In the genomic region with DNA sequence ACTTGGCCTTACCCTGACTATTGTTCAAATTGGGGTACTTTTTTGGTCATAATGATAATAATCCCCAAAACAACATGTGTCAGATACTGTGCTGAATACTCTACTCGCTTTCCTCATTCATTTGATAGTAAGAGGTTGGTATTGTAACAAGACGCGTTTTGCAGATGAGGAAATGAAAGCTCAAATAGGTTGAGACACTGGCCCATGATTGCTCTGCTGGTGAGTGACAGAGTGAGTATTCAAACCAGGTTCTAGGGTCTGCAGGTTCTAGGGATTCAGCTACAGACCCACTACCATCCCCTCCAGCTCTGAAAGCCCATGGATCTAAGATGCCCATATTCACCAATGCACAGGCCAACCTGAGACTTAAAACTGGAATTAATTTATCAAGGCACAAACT, we compare ENCODE assay signal across 10 cellular contexts. TPM values are rescaled to one million over a fixed set of nuclear protein-coding genes. Genes with fewer than 3 reads are reported as not detected.
DNase-seq lines count a peak whose midpoint lies in the region; ATAC-seq, FAIRE-seq and TF ChIP-seq lines count a peak whose summit lies in the region.
"Had no signal": no experiment of that assay in that cellular context is flagged by ENCODE, and none has a peak within 500 bp of the region (broad histone marks: within the 10 kb centered on the region; RNA-seq: fewer than 3 reads in every experiment).

No MANE protein-coding gene starts in this region.

- H3K36me3 ChIP-seq in CD4-positive, CD25-positive, alpha-beta regulatory T cell (ENCODE audit: control insufficient read depth, insufficient read depth, low read length) = no peaks in the 10 kb centered on the region
- H3K36me3 ChIP-seq in GM12878 (ENCODE audit: control insufficient read depth in 2 of 2, insufficient read depth in 2 of 2, low read length in 1 of 2) (no peaks in the 10 kb centered on the region), colonic mucosa (no peaks in the 10 kb centered on the region)

- peaks cover 6% of the 10 kb centered on the region for H3K79me2 ChIP-seq in GM12878 (ENCODE audit: control insufficient read depth, insufficient read depth, low read length)

- ATAC-seq in CD4-positive, CD25-positive, alpha-beta regulatory T cell (ENCODE audit: low read depth in 2 of 2) = no peak
- ATAC-seq in GM18519 (IDR thresholded peaks at IDR 0.05; ENCODE audit: low FRiP score, unreplicated experiment) = peak; percentile 30
- peak; percentile 38 for ATAC-seq in HG03460 (IDR thresholded peaks at IDR 0.05; ENCODE audit: unreplicated experiment)
- peak; percentile 45 for ATAC-seq in GM12878
- no peak for ATAC-seq in GM19467 (IDR thresholded peaks at IDR 0.05; ENCODE audit: unreplicated experiment)
- ATAC-seq in HG02759 (IDR thresholded peaks at IDR 0.05; ENCODE audit: unreplicated experiment) = no peak

- no peaks in the 10 kb centered on the region for H3K9me3 ChIP-seq in CD4-positive, CD25-positive, alpha-beta regulatory T cell (ENCODE audit: control insufficient read depth in 2 of 2, low read length in 2 of 2)
- H3K9me3 ChIP-seq in GM12878 (replicated peaks; ENCODE audit: control insufficient read depth, insufficient read depth, low read length) = no peaks in the 10 kb centered on the region; the same call in 2 of the 3 replicates
- H3K9me3 ChIP-seq in colonic mucosa = no peaks in the 10 kb centered on the region
- H3K9me3 ChIP-seq: SK-N-SH had no signal

- WGBS in GM12878 (ENCODE audit: insufficient coverage, insufficient replicate concordance, low lambda C conversion rate, missing lambda C conversion rate) = 2% methylated on average over 3 of the region's 3 CpGs

- CTCF ChIA-PET in GM12878 (lab: Yijun Ruan, JAX) = interaction anchor here (1.2 to 2.9 kb wide), 3 partner anchors 10 to 226 kb away, joined by 3 to 18 read pairs (median 12); no protein-coding TSS in a partner anchor

- TF ChIP-seq POLR2A in GM12878 (IDR thresholded peaks at IDR 0.05; ENCODE audit: low read depth, low read length) = no peak

- H3K36me3 Mint-ChIP-seq in CD4-positive, CD25-positive, alpha-beta regulatory T cell = no peaks in the 10 kb centered on the region

- TF ChIP-seq RAD21 in GM12878 (IDR thresholded peaks at IDR 0.05; ENCODE audit: insufficient read depth, low read depth, low read length) = no peak

- TF ChIP-seq EP300 in GM12878 (IDR thresholded peaks at IDR 0.05; ENCODE audit: borderline replicate concordance in 1 of 2, control insufficient read depth in 1 of 2, low read depth in 2 of 2, low read length in 2 of 2) = no peak

- H3K4me1 ChIP-seq in CD4-positive, CD25-positive, alpha-beta regulatory T cell (ENCODE audit: control insufficient read depth, insufficient read depth, low read length, poor library complexity, severe bottlenecking) = peaks cover 13% of the 10 kb centered on the region
- H3K4me1 ChIP-seq in GM12878 (ENCODE audit: control insufficient read depth, insufficient read depth, low read length) = peaks cover 12% of the 10 kb centered on the region
- H3K4me1 ChIP-seq in colonic mucosa = no peaks in the 10 kb centered on the region

- H2AFZ ChIP-seq in GM12878 (ENCODE audit: control insufficient read depth, low read depth, low read length) = peak overlapping the region; percentile 49

- no peaks in the 10 kb centered on the region for H3K27me3 Mint-ChIP-seq in CD4-positive, CD25-positive, alpha-beta regulatory T cell

- H3K4me1 Mint-ChIP-seq in CD4-positive, CD25-positive, alpha-beta regulatory T cell = peaks cover 4 to 29% (median 27%) of the 10 kb centered on the region in 4 donors

- in situ Hi-C loops in GM12878 (cut with MboI) = no loop called here

- peak overlapping the region; percentile 75 for H3K4me2 ChIP-seq in GM12878 (ENCODE audit: control insufficient read depth, insufficient read depth)
- H3K4me2 ChIP-seq: SK-N-SH had no signal

- peak overlapping the region; percentile 90 to 98 (median 94) for H3K4me3 Mint-ChIP-seq in CD4-positive, CD25-positive, alpha-beta regulatory T cell

- intact Hi-C loops in GM12878 (cut with micrococcal nuclease; ENCODE audit: unreplicated experiment) (no loop called here), colonic mucosa (cut with DNase I) (no loop called here)

- peaks cover 0 to 1% (median 0%) of the 10 kb centered on the region in 7 donors for H3K9me3 Mint-ChIP-seq in CD4-positive, CD25-positive, alpha-beta regulatory T cell

- FAIRE-seq in GM12878 (lab: Jason Lieb, UNC) = no peak

- H3K27me3 ChIP-seq in CD4-positive, CD25-positive, alpha-beta regulatory T cell (ENCODE audit: control insufficient read depth, insufficient read depth, low read length) = peaks cover 2% of the 10 kb centered on the region
- H3K27me3 ChIP-seq in GM12878 (replicated peaks in 1 of 2; ENCODE audit: control insufficient read depth in 2 of 2, insufficient read depth in 2 of 2, low read length in 1 of 2) (no peaks in the 10 kb centered on the region), colonic mucosa (no peaks in the 10 kb centered on the region)

- no peaks in the 10 kb centered on the region for H4K20me1 ChIP-seq in GM12878 (ENCODE audit: control insufficient read depth, insufficient read depth)

- H3K4me3 ChIP-seq in CD4-positive, CD25-positive, alpha-beta regulatory T cell (ENCODE audit: low read depth, low read length) = peak overlapping the region; percentile 89
- peak overlapping the region; percentile 95 for H3K4me3 ChIP-seq in GM12878
- H3K4me3 ChIP-seq in colonic mucosa = no peak overlapping the region

- no peak for TF ChIP-seq CTCF in GM12878 (IDR thresholded peaks at IDR 0.05 in 2 of 3, conservative IDR thresholded peaks at IDR 0.05 in 1 of 3; ENCODE audit: control insufficient read depth in 2 of 3, extremely low read depth in 1 of 3, insufficient read depth in 1 of 3, low read depth in 3 of 3, low read length in 3 of 3)
- no peak for TF ChIP-seq CTCF in colonic mucosa (IDR thresholded peaks at IDR 0.05)

- H3K9ac ChIP-seq in GM12878 (ENCODE audit: control insufficient read depth, insufficient read depth, low read length) (peak overlapping the region; percentile 4; the same call in 1 of the 2 replicates), colonic mucosa (ENCODE audit: low read depth in 2 of 2, low read length in 2 of 2) (no peak overlapping the region)
- H3K9ac ChIP-seq: SK-N-SH had no signal

- H3K27ac ChIP-seq in CD4-positive, CD25-positive, alpha-beta regulatory T cell (ENCODE audit: insufficient read depth, low read length, poor library complexity, severe bottlenecking) = no peak overlapping the region
- H3K27ac ChIP-seq in GM12878 (ENCODE audit: control insufficient read depth, insufficient read depth) (no peak overlapping the region), colonic mucosa (no peak overlapping the region)

- SMC1A ChIA-PET in GM12878 (lab: Charles Lee; ENCODE audit: uncharacterized antibody, unreplicated experiment) = interaction anchor here (0.9 to 4.7 kb wide), 8 partner anchors 10 to 250 kb away, joined by 3 to 34 read pairs (median 8); no protein-coding TSS in a partner anchor

- no TSS peak for BruUV-seq in GM12878 (replicated peaks; lab: Mats Ljungman, UMichigan)

- peak overlapping the region in 1 of 3 donors; percentile 86 for H3K27ac Mint-ChIP-seq in CD4-positive, CD25-positive, alpha-beta regulatory T cell

- POLR2A ChIA-PET in GM12878 (lab: Charles Lee) = interaction anchor here (0.9 to 1.3 kb wide), 5 partner anchors 8 to 26 kb away, joined by 3 to 4 read pairs (median 3); no protein-coding TSS in a partner anchor

- RAD21 ChIA-PET in GM12878 (lab: Charles Lee; ENCODE audit: unreplicated experiment) = interaction anchor here (1.0 to 4.4 kb wide), 7 partner anchors 10 to 282 kb away, joined by 3 to 31 read pairs (median 7); no protein-coding TSS in a partner anchor

- DNase-seq in CD4-positive, CD25-positive, alpha-beta regulatory T cell = no peak
- DNase-seq in GM12878 (ENCODE audit: low read depth, low spot score) = no peak
- DNase-seq in colonic mucosa = no peak
- no peak for DNase-seq in DMS 273 treated with DMSO at 0.1 percent for 48 hours (lab: John Stamatoyannopoulos, UW)
- DNase-seq: HCEC 1CT, SK-N-SH had no signal

RNA-seq across cellular contexts. Expression of gene ENPP4, which starts 1.3 kb away (rescaled TPM):
- total RNA-seq in CD4-positive, CD25-positive, alpha-beta regulatory T cell = 4.5 TPM
- polyA plus RNA-seq in CD4-positive, CD25-positive, alpha-beta regulatory T cell = 1 to 10 TPM; 2.1 to 3.6 (median 3.0) TPM
- total RNA-seq in GM12878 (2013; cell fraction: nucleolus; rRNA removed) = 28.7 and 32.5 TPM in 2 replicates
- 4.7 and 6.5 TPM in 2 replicates for total RNA-seq in GM12878 (2014; rRNA removed)
- 7.3 and 7.5 TPM in 2 replicates for total RNA-seq in GM12878 (2014; rRNA removed; fragmentation: Illumina TruSeq; extraction: Trizol)
- total RNA-seq in GM12878 (2021) = 4.9 and 5.3 TPM in 2 replicates
- 2.0 TPM for polyA plus RNA-seq in GM12878 (2011; ENCODE audit: low read depth)
- 9.7 and 13.9 TPM in 2 replicates for polyA plus RNA-seq in GM12878 (2011; rRNA removed)
- 2.6 and 3.2 TPM in 2 replicates for polyA plus RNA-seq in GM12878 (2011; cell fraction: cytosol; rRNA removed)
- polyA plus RNA-seq in GM12878 (2011; cell fraction: nucleus; rRNA removed) = 3.6 and 4.3 TPM in 2 replicates
- polyA plus RNA-seq in GM12878 (2012) = 4.2 and 8.1 TPM in 2 replicates
- 5.8 and 7.1 TPM in 2 replicates for polyA plus RNA-seq in GM12878 (2014; fragmentation: Illumina TruSeq; extraction: Trizol)
- 1 to 10 TPM; 3.3 to 5.2 TPM for polyA plus RNA-seq in GM12878 (2014; fragmentation: Nextera tagmentation; extraction: Ambion mirVana)
- 2.7 and 3.9 TPM in 2 replicates for polyA plus RNA-seq in GM12878 (2014; rRNA removed)
- polyA plus RNA-seq in GM12878 (2016; fragmentation: Nextera tagmentation; extraction: Ambion mirVana) = 1 to 10 TPM; 5.2 to 5.4 TPM
- polyA minus RNA-seq in GM12878 (2011; rRNA and poly(A)+ RNA removed) = 6.1 and 10.5 TPM in 2 replicates
- 3.3 and 4.0 TPM in 2 replicates for polyA minus RNA-seq in GM12878 (2011; cell fraction: cytosol; rRNA and poly(A)+ RNA removed)
- 6.6 and 6.8 TPM in 2 replicates for polyA minus RNA-seq in GM12878 (2011; cell fraction: nucleus; rRNA and poly(A)+ RNA removed)
- 10 to 100 TPM; 14.2 to 28.4 TPM for total RNA-seq in colonic mucosa

RNA-seq across cellular contexts. Expression of gene ENPP5, which starts 42.3 kb away (rescaled TPM):
- total RNA-seq in CD4-positive, CD25-positive, alpha-beta regulatory T cell = not detected
- under 1 TPM in 2 of 4 donors, not detected in 2; 0.14 to 0.20 TPM for polyA plus RNA-seq in CD4-positive, CD25-positive, alpha-beta regulatory T cell
- 0.50 and 0.73 TPM in 2 replicates for total RNA-seq in GM12878 (2013; cell fraction: nucleolus; rRNA removed)
- not detected in 2 replicates for total RNA-seq in GM12878 (2014; rRNA removed)
- total RNA-seq in GM12878 (2014; rRNA removed; fragmentation: Illumina TruSeq; extraction: Trizol) = not detected in 2 replicates
- not detected in 2 replicates for total RNA-seq in GM12878 (2021)
- polyA plus RNA-seq in GM12878 (2011; ENCODE audit: low read depth) = 0.17 TPM
- polyA plus RNA-seq in GM12878 (2011; rRNA removed) = 0.03 TPM in 1 of 2 replicates, not detected in the other
- not detected in 2 replicates for polyA plus RNA-seq in GM12878 (2011; cell fraction: cytosol; rRNA removed)
- polyA plus RNA-seq in GM12878 (2011; cell fraction: nucleus; rRNA removed) = 0.03 TPM in 1 of 2 replicates, not detected in the other
- 0.27 and 0.93 TPM in 2 replicates for polyA plus RNA-seq in GM12878 (2012)
- polyA plus RNA-seq in GM12878 (2014; fragmentation: Illumina TruSeq; extraction: Trizol) = 0.07 TPM in 1 of 2 replicates, not detected in the other
- under 1 TPM in 1 of 2 experiments, not detected in 1; 0.05 TPM for polyA plus RNA-seq in GM12878 (2014; fragmentation: Nextera tagmentation; extraction: Ambion mirVana)
- polyA plus RNA-seq in GM12878 (2014; rRNA removed) = not detected in 2 replicates
- not detected for polyA plus RNA-seq in GM12878 (2016; fragmentation: Nextera tagmentation; extraction: Ambion mirVana)
- not detected in 2 replicates for polyA minus RNA-seq in GM12878 (2011; rRNA and poly(A)+ RNA removed)
- not detected in 2 replicates for polyA minus RNA-seq in GM12878 (2011; cell fraction: cytosol; rRNA and poly(A)+ RNA removed)
- polyA minus RNA-seq in GM12878 (2011; cell fraction: nucleus; rRNA and poly(A)+ RNA removed) = not detected in 2 replicates
- 1 to 10 TPM; 3.6 to 4.3 TPM for total RNA-seq in colonic mucosa
- polyA plus RNA-seq: SK-N-SH had no signal

Comparison
In these comparisons a context has a peak if more than half of its experiments do, and no peak if none do; other contexts are left out.
1. ATAC-seq: peak in GM18519 (single experiment), HG03460 (single experiment) and GM12878 (single experiment); none in CD4-positive, CD25-positive, alpha-beta regulatory T cell (0 of 2), GM19467 (single experiment) and HG02759 (single experiment).